Comparison of ENCODE assay signal across 20 cellular contexts in genomic region chr5:88613051-88613450, GRCh38.
"Had no signal": no experiment of that assay in that cellular context is flagged by ENCODE, and none has a peak within 500 bp of the region (broad histone marks: within the 10 kb centered on the region; RNA-seq: fewer than 3 reads in every experiment).

No MANE protein-coding gene starts in this region.

- H3K4me1 ChIP-seq: breast epithelium, esophagus muscularis mucosa, left lung, lower lobe of right lung, spleen, testis, transverse colon had no signal

- H3K4me3 ChIP-seq: breast epithelium, esophagus muscularis mucosa, left lung, lower lobe of right lung, mucosa of descending colon, spleen, testis, transverse colon had no signal

- H3K27me3 ChIP-seq: breast epithelium, left lung, testis, transverse colon had no signal

- H3K36me3 ChIP-seq: breast epithelium, esophagus muscularis mucosa, left lung, lower lobe of right lung, spleen, transverse colon had no signal

- H3K9me3 ChIP-seq: mucosa of descending colon, testis, transverse colon had no signal

- H3K27ac ChIP-seq: breast epithelium, esophagus muscularis mucosa, left lung, lower lobe of right lung, spleen, testis, transverse colon had no signal

- DNase-seq: activated B cell treated with CpG ODN at 0.5 μM for 24 hours; activated CD8-positive, alpha-beta memory T cell treated with anti-CD3 and anti-CD28 coated beads, Interleukin-2, amount 10 ng/mL, durations not matched to agents 7 days and 5 days; activated CD8-positive, alpha-beta T cell treated with anti-CD3 and anti-CD28 coated beads, Interleukin-2, amount 10 ng/mL, durations not matched to agents 7 days and 5 days; activated naive CD8-positive, alpha-beta T cell treated with anti-CD3 and anti-CD28 coated beads, Interleukin-2, amount 50 U/mL, for 24 hours; activated T-cell treated with anti-CD3 and anti-CD28 coated beads, Interleukin-2, amount 50 U/mL, for 48 hours; endodermal cell; foreskin melanocyte; kidney glomerular epithelial cell; left lung; lower lobe of right lung; mucosa of descending colon; posterior cingulate gyrus; right cardiac atrium; spleen; stimulated activated naive CD4-positive, alpha-beta T cell treated with Interleukin-2 at 50 U/mL for 16 hours; testis; transverse colon had no signal

- ATAC-seq: activated CD8-positive, alpha-beta memory T cell treated with anti-CD3 and anti-CD28 coated beads, Interleukin-2, amount 10 ng/mL, durations not matched to agents 7 days and 5 days; activated CD8-positive, alpha-beta T cell treated with anti-CD3 and anti-CD28 coated beads, Interleukin-2, amount 10 ng/mL, durations not matched to agents 7 days and 5 days; activated naive CD8-positive, alpha-beta T cell treated with anti-CD3 and anti-CD28 coated beads, Interleukin-2, amount 50 U/mL, for 24 hours; left lung; lower lobe of right lung; mucosa of descending colon; natural killer cell treated with Interleukin-12 subunit alpha and Interleukin-12 subunit beta and Interleukin-15 and Interleukin-18, amount 100 ng/mL, for 72 hours; right cardiac atrium had no signal
